8 cellular contexts compared by ENCODE assay signal in genomic region chr11:119207300-119207570, GRCh38.
DNase-seq lines count a peak whose midpoint lies in the region; ATAC-seq and TF ChIP-seq lines count a peak whose summit lies in the region.

No MANE protein-coding gene starts in this region.

- H3K9me3 Mint-ChIP-seq in activated T-cell treated with anti-CD3 and anti-CD28 coated beads, Interleukin-2, amount 50 U/mL, for 24 hours = no peaks in the 10 kb centered on the region
- no peaks in the 10 kb centered on the region for H3K9me3 Mint-ChIP-seq in activated naive CD8-positive, alpha-beta T cell (ENCODE audit: low read depth)

- intact Hi-C loops in tibial artery (cut with DNase I; ENCODE audit: low total_unique reads) = loop anchor here (5.0 to 10.0 kb wide), 2 partner anchors 78 to 120 kb away; no protein-coding TSS in a partner anchor

- ATAC-seq in HG02610 (IDR thresholded peaks at IDR 0.05; ENCODE audit: unreplicated experiment) (no peak), HG03139 (IDR thresholded peaks at IDR 0.05; ENCODE audit: unreplicated experiment) (no peak)

- no peak for DNase-seq in activated T-cell treated with anti-CD3 and anti-CD28 coated beads, Interleukin-2, amount 50 U/mL, for 24 hours
- no peak for DNase-seq in activated T-cell treated with anti-CD3 and anti-CD28 coated beads, Interleukin-2, amount 50 U/mL, for 1 hour
- DNase-seq in tibial artery (no peak), NCI-H1105 (lab: John Stamatoyannopoulos, UW) (no peak)

- peaks cover 31% of the 10 kb centered on the region for H3K4me1 Mint-ChIP-seq in activated T-cell treated with anti-CD3 and anti-CD28 coated beads, Interleukin-2, amount 50 U/mL, for 24 hours (ENCODE audit: low read depth)
- peaks cover 38% of the 10 kb centered on the region for H3K4me1 Mint-ChIP-seq in activated naive CD8-positive, alpha-beta T cell (ENCODE audit: low read depth)

- peak overlapping the region; percentile 98 to 99 for H3K4me3 ChIP-seq in tibial artery

- peak overlapping the region; percentile 94 for H3K4me3 Mint-ChIP-seq in activated T-cell treated with anti-CD3 and anti-CD28 coated beads, Interleukin-2, amount 50 U/mL, for 24 hours
- peak overlapping the region; percentile 99 for H3K4me3 Mint-ChIP-seq in activated naive CD8-positive, alpha-beta T cell

- H3K36me3 Mint-ChIP-seq in activated T-cell treated with anti-CD3 and anti-CD28 coated beads, Interleukin-2, amount 50 U/mL, for 24 hours (ENCODE audit: low read depth) = peaks cover 12% of the 10 kb centered on the region
- no peaks in the 10 kb centered on the region for H3K36me3 Mint-ChIP-seq in activated naive CD8-positive, alpha-beta T cell

- H3K27ac Mint-ChIP-seq in activated T-cell treated with anti-CD3 and anti-CD28 coated beads, Interleukin-2, amount 50 U/mL, for 24 hours = peak overlapping the region; percentile 90
- H3K27ac Mint-ChIP-seq in activated naive CD8-positive, alpha-beta T cell = peak overlapping the region; percentile 94

- TF ChIP-seq CTCF in tibial artery (IDR thresholded peaks at IDR 0.05) = no peak

- no peaks in the 10 kb centered on the region for H3K36me3 ChIP-seq in tibial artery

- no peaks in the 10 kb centered on the region for H3K9me3 ChIP-seq in tibial artery

- H3K27ac ChIP-seq in layer of hippocampus (ENCODE audit: low read depth, low read length) = peak overlapping the region; percentile 18
- peak overlapping the region; percentile 96 to 98 for H3K27ac ChIP-seq in tibial artery

- H3K27me3 Mint-ChIP-seq in activated T-cell treated with anti-CD3 and anti-CD28 coated beads, Interleukin-2, amount 50 U/mL, for 24 hours = no peaks in the 10 kb centered on the region
- no peaks in the 10 kb centered on the region for H3K27me3 Mint-ChIP-seq in activated naive CD8-positive, alpha-beta T cell

- H3K4me1 ChIP-seq in tibial artery = peaks cover 0 to 36% (median 13%) of the 10 kb centered on the region in 4 donors

- H3K27me3 ChIP-seq in layer of hippocampus (ENCODE audit: control insufficient read depth, insufficient read depth, low read length) = no peaks in the 10 kb centered on the region
- H3K27me3 ChIP-seq in tibial artery = no peaks in the 10 kb centered on the region
